Comparison of ENCODE assay signal across 8 cellular contexts in the genomic region with DNA sequence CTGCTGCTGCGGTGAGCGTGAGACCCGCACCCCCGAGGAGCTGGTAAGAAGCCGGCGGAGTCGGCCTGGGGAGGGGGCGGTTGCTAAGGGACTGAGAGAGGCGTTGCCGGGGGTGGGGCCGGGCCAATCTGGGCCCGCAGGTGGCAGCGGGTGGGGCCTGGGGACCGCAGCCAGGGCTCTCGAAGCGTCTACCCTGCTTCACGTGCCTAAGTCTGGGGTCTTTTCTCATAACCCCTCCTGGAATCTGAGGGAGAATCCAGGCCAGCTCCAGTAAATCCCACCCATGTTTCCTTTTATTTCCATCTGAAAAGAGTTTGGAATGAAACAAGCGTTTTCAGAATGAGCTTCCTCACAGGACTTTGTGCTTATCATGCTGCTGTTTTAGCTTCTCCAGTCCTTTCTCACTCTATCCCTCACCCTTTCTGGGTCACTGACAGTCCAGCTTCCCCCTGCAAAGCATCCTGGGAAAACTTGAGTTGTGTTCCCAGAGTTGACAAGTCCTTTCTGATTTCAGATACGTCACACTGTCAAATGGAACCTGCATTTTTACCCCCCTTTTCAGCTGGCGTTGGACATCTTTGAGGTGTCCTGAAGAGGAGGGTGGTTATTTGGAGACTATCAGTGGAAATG. TPM values are rescaled to one million over a fixed set of nuclear protein-coding genes. Genes with fewer than 3 reads are reported as not detected.
A peak's percentile ranks its signal among the peaks of the same experiment; 100 is the strongest.
DNase-seq lines count a peak whose midpoint lies in the region; ATAC-seq, FAIRE-seq and TF ChIP-seq lines count a peak whose summit lies in the region.

No MANE protein-coding gene starts in this region.

- H3K4me3 ChIP-seq in esophagus squamous epithelium = peak overlapping the region; percentile 65 to 99 (median 90)

- intact Hi-C loops in esophagus squamous epithelium (cut with DNase I) = no loop called here

- ATAC-seq in HG03175 (IDR thresholded peaks at IDR 0.05; ENCODE audit: unreplicated experiment) = peak; percentile 42
- peak; percentile 59 to 65 for ATAC-seq in natural killer cell treated with Interleukin-12 subunit alpha and Interleukin-12 subunit beta and Interleukin-15 and Interleukin-18, amount 100 ng/mL, for 72 hours

- peak overlapping the region; percentile 95 to 100 (median 99) for H3K27ac ChIP-seq in esophagus squamous epithelium

- no peaks in the 10 kb centered on the region for H3K27me3 Mint-ChIP-seq in natural killer cell treated with Interleukin-12 subunit alpha and Interleukin-12 subunit beta and Interleukin-15 and Interleukin-18, amount 100 ng/mL, for 72 hours

- WGBS in esophagus squamous epithelium, 2 donors = 0 to 2% methylated on average over 3 to 6 of the region's 20 CpGs

- H3K27ac Mint-ChIP-seq in natural killer cell treated with Interleukin-12 subunit alpha and Interleukin-12 subunit beta and Interleukin-15 and Interleukin-18, amount 100 ng/mL, for 72 hours = peak overlapping the region; percentile 84 to 93

- H3K36me3 ChIP-seq in esophagus squamous epithelium = peaks cover 0 to 39% (median under 1%) of the 10 kb centered on the region in 3 donors

- peak; percentile 70 for FAIRE-seq in GM19239 (lab: Jason Lieb, UNC)

- DNase-seq in COLO829 (ENCODE audit: low spot score) (peak; percentile 50), GM19239 (ENCODE audit: insufficient read length, low spot score) (no peak), SW480 (ENCODE audit: low spot score) (peak; percentile 30), esophagus squamous epithelium (lab: John Stamatoyannopoulos, UW) (no peak), GDM1 (lab: John Stamatoyannopoulos, UW) (no peak), NOMO-1 treated with dmso at 0.1 percent for 144 hours (lab: John Stamatoyannopoulos, UW; ENCODE audit: unreplicated experiment) (no peak)
- DNase-seq in natural killer cell treated with Interleukin-12 subunit alpha and Interleukin-12 subunit beta and Interleukin-15 and Interleukin-18, amount 100 ng/mL, for 72 hours (ENCODE audit: low spot score) = peak; percentile 39

- no peak for TF ChIP-seq CTCF in esophagus squamous epithelium (IDR thresholded peaks at IDR 0.05)

- H3K36me3 Mint-ChIP-seq in natural killer cell treated with Interleukin-12 subunit alpha and Interleukin-12 subunit beta and Interleukin-15 and Interleukin-18, amount 100 ng/mL, for 72 hours = no peaks in the 10 kb centered on the region

- peaks cover 51 to 64% of the 10 kb centered on the region in 2 donors for H3K4me1 Mint-ChIP-seq in natural killer cell treated with Interleukin-12 subunit alpha and Interleukin-12 subunit beta and Interleukin-15 and Interleukin-18, amount 100 ng/mL, for 72 hours (ENCODE audit: low read depth in 2 of 2)

- no peak for TF ChIP-seq POLR2A in esophagus squamous epithelium (IDR thresholded peaks at IDR 0.05)

- no peaks in the 10 kb centered on the region for H3K9me3 Mint-ChIP-seq in natural killer cell treated with Interleukin-12 subunit alpha and Interleukin-12 subunit beta and Interleukin-15 and Interleukin-18, amount 100 ng/mL, for 72 hours

- H3K9me3 ChIP-seq in esophagus squamous epithelium = no peaks in the 10 kb centered on the region

- H3K27me3 ChIP-seq in esophagus squamous epithelium = no peaks in the 10 kb centered on the region

- H3K4me1 ChIP-seq in esophagus squamous epithelium = peaks cover 32 to 72% (median 42%) of the 10 kb centered on the region in 3 donors

- peak overlapping the region; percentile 89 for H3K4me3 Mint-ChIP-seq in natural killer cell treated with Interleukin-12 subunit alpha and Interleukin-12 subunit beta and Interleukin-15 and Interleukin-18, amount 100 ng/mL, for 72 hours

RNA-seq across cellular contexts. Expression of gene CLCN6, which starts 0.4 kb away (rescaled TPM):
- total RNA-seq in esophagus squamous epithelium = 10 to 100 TPM in 2 of 4 donors, 1 to 10 TPM in 2; 4.2 to 13.5 (median 9.9) TPM
- total RNA-seq in natural killer cell treated with Interleukin-12 subunit alpha and Interleukin-12 subunit beta and Interleukin-15 and Interleukin-18, amount 100 ng/mL, for 72 hours = 10 to 100 TPM; 15.0 to 31.0 TPM

RNA-seq across cellular contexts. Expression of gene MTHFR, which starts 0.7 kb away (rescaled TPM):
- total RNA-seq in esophagus squamous epithelium = 10 to 100 TPM; 15.6 to 30.1 (median 25.4) TPM
- 10 to 100 TPM; 25.7 to 30.4 TPM for total RNA-seq in natural killer cell treated with Interleukin-12 subunit alpha and Interleukin-12 subunit beta and Interleukin-15 and Interleukin-18, amount 100 ng/mL, for 72 hours

RNA-seq across cellular contexts. Expression of gene NPPA, which starts 41.2 kb away (rescaled TPM):
- not detected for total RNA-seq in esophagus squamous epithelium
- total RNA-seq in natural killer cell treated with Interleukin-12 subunit alpha and Interleukin-12 subunit beta and Interleukin-15 and Interleukin-18, amount 100 ng/mL, for 72 hours = not detected

RNA-seq across cellular contexts. Expression of gene C1orf167, which starts 44.4 kb away (rescaled TPM):
- 1 to 10 TPM in 1 of 4 donors, under 1 TPM in 2, not detected in 1; 0.31 to 2.6 (median 0.76) TPM for total RNA-seq in esophagus squamous epithelium
- total RNA-seq in natural killer cell treated with Interleukin-12 subunit alpha and Interleukin-12 subunit beta and Interleukin-15 and Interleukin-18, amount 100 ng/mL, for 72 hours = not detected

RNA-seq across cellular contexts. Expression of gene NPPB, which starts 52.3 kb away (rescaled TPM):
- not detected for total RNA-seq in esophagus squamous epithelium
- not detected for total RNA-seq in natural killer cell treated with Interleukin-12 subunit alpha and Interleukin-12 subunit beta and Interleukin-15 and Interleukin-18, amount 100 ng/mL, for 72 hours

Comparison
In these comparisons a context has a peak if more than half of its experiments do, and no peak if none do; other contexts are left out.
1. DNase-seq: peak in COLO829 (single experiment), SW480 (single experiment) and natural killer cell treated with Interleukin-12 subunit alpha and Interleukin-12 subunit beta and Interleukin-15 and Interleukin-18, amount 100 ng/mL, for 72 hours (single experiment); none in GM19239 (single experiment), esophagus squamous epithelium (single experiment), GDM1 (single experiment) and NOMO-1 treated with dmso at 0.1 percent for 144 hours (single experiment).